10 cellular contexts compared by ENCODE assay signal in the genomic region with DNA sequence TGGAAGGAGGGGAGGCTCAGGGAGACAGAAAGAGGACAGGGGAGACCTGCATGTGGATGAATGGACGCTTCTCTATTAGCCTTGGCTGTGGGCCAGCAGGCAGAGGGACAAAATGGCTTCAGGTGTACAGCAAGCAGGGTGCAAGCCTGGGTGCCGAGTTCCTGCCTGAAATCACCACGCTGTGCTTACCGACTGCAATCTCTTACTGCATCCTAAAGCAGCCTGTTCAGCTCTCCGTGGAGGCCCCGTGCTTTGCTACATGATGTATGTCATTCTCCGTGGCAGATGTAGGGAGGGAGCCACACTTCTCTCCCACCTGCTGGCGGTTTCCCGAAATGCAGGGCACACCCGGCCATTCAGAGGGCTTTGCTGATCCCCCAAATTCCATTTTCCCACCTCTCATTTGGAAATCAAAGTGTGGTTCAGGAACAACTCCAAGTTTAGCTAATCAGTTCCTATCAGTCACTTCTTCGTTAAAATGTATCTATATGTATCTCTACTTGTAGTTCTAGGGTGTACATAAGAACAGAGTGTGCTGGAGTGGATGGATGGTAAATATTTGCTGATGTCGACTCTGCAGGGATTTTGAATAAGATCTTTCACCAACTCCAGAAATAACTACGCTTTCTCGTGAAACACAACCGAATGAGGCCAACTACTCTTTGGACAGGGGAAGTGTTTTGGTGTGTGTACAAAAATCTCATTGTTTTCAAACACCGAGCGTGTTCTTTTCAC.
A peak's percentile ranks its signal among the peaks of the same experiment; 100 is the strongest.
DNase-seq lines count a peak whose midpoint lies in the region; FAIRE-seq and TF ChIP-seq lines count a peak whose summit lies in the region.
"Had no signal": no experiment of that assay in that cellular context is flagged by ENCODE, and none has a peak within 500 bp of the region (broad histone marks: within the 10 kb centered on the region; RNA-seq: fewer than 3 reads in every experiment).

No MANE protein-coding gene starts in this region.

- peaks cover 17% of the 10 kb centered on the region for H3K27me3 Mint-ChIP-seq in activated naive CD8-positive, alpha-beta T cell treated with anti-CD3 and anti-CD28 coated beads for 36 hours
- H3K27me3 Mint-ChIP-seq in immature natural killer cell (ENCODE audit: low read depth in 3 of 3) = peaks cover 3 to 7% (median 7%) of the 10 kb centered on the region in 3 donors
- H3K27me3 Mint-ChIP-seq: CD4-positive, CD25-positive, alpha-beta regulatory T cell had no signal

- H3K27ac Mint-ChIP-seq in activated naive CD8-positive, alpha-beta T cell treated with anti-CD3 and anti-CD28 coated beads for 36 hours = no peak overlapping the region
- no peak overlapping the region for H3K27ac Mint-ChIP-seq in immature natural killer cell
- H3K27ac Mint-ChIP-seq: CD4-positive, CD25-positive, alpha-beta regulatory T cell had no signal

- no peak for TF ChIP-seq CTCF in esophagus muscularis mucosa (IDR thresholded peaks at IDR 0.05)
- TF ChIP-seq CTCF in ascending aorta (IDR thresholded peaks at IDR 0.05) = no peak

- TF ChIP-seq EP300 in esophagus muscularis mucosa (IDR thresholded peaks at IDR 0.05) = no peak

- DNase-seq in stimulated activated CD4-positive, alpha-beta T cell treated with anti-CD3 and anti-CD28 coated beads, Interleukin-15, amount 100 ng/mL, for 24 hours = peak; percentile 14
- no peak for DNase-seq in stimulated activated CD4-positive, alpha-beta T cell treated with anti-CD3 and anti-CD28 coated beads, Interleukin-4, amount 100 ng/mL, for 4 hours
- DNase-seq in NCI-H526 treated with DMSO at 0.1 percent for 48 hours (lab: John Stamatoyannopoulos, UW) (peak; percentile 20), esophagus muscularis mucosa (ENCODE audit: extremely low spot score) (peak; percentile 89), immature natural killer cell (no peak), ascending aorta (ENCODE audit: low spot score in 2 of 2) (no peak), frontal cortex (ENCODE audit: low spot score in 2 of 2) (no peak)
- DNase-seq in activated naive CD8-positive, alpha-beta T cell treated with anti-CD3 and anti-CD28 coated beads for 36 hours = no peak
- DNase-seq: CD4-positive, CD25-positive, alpha-beta regulatory T cell; T-helper 2 cell had no signal

- intact Hi-C loops in esophagus muscularis mucosa (cut with DNase I) (no loop called here), ascending aorta (cut with DNase I) (no loop called here)

- H3K27me3 ChIP-seq in esophagus muscularis mucosa = no peaks in the 10 kb centered on the region
- H3K27me3 ChIP-seq in ascending aorta = no peaks in the 10 kb centered on the region

- no peak overlapping the region for H3K27ac ChIP-seq in esophagus muscularis mucosa (replicated peaks in 1 of 4)
- H3K27ac ChIP-seq in ascending aorta = no peak overlapping the region

- FAIRE-seq in frontal cortex (lab: Jason Lieb, UNC) = no peak

- H3K4me1 ChIP-seq in esophagus muscularis mucosa (peaks cover 0 to 4% (median 0%) of the 10 kb centered on the region in 4 donors), ascending aorta (no peaks in the 10 kb centered on the region)

- H3K9me3 Mint-ChIP-seq in activated naive CD8-positive, alpha-beta T cell treated with anti-CD3 and anti-CD28 coated beads for 36 hours = no peaks in the 10 kb centered on the region
- H3K9me3 Mint-ChIP-seq in immature natural killer cell = peaks cover 0 to 3% (median 0%) of the 10 kb centered on the region in 6 donors

- H3K4me3 Mint-ChIP-seq in activated naive CD8-positive, alpha-beta T cell treated with anti-CD3 and anti-CD28 coated beads for 36 hours = no peak overlapping the region
- no peak overlapping the region for H3K4me3 Mint-ChIP-seq in immature natural killer cell
- H3K4me3 Mint-ChIP-seq: CD4-positive, CD25-positive, alpha-beta regulatory T cell had no signal

- H3K9me3 ChIP-seq in esophagus muscularis mucosa = no peaks in the 10 kb centered on the region
- no peaks in the 10 kb centered on the region for H3K9me3 ChIP-seq in ascending aorta

- 54% methylated on average over 17 of the region's 17 CpGs for WGBS in esophagus muscularis mucosa

- H3K4me3 ChIP-seq in esophagus muscularis mucosa (no peak overlapping the region), ascending aorta (no peak overlapping the region)

- H3K36me3 Mint-ChIP-seq in activated naive CD8-positive, alpha-beta T cell treated with anti-CD3 and anti-CD28 coated beads for 36 hours = no peaks in the 10 kb centered on the region
- H3K36me3 Mint-ChIP-seq in immature natural killer cell = no peaks in the 10 kb centered on the region
- H3K36me3 Mint-ChIP-seq: CD4-positive, CD25-positive, alpha-beta regulatory T cell had no signal

- H3K4me1 Mint-ChIP-seq in activated naive CD8-positive, alpha-beta T cell treated with anti-CD3 and anti-CD28 coated beads for 36 hours = no peaks in the 10 kb centered on the region
- H3K4me1 Mint-ChIP-seq in immature natural killer cell = no peaks in the 10 kb centered on the region
- H3K4me1 Mint-ChIP-seq: CD4-positive, CD25-positive, alpha-beta regulatory T cell had no signal

- no peak for TF ChIP-seq POLR2A in esophagus muscularis mucosa (IDR thresholded peaks at IDR 0.05; ENCODE audit: low read depth)

- no peaks in the 10 kb centered on the region for H3K36me3 ChIP-seq in esophagus muscularis mucosa
- H3K36me3 ChIP-seq in ascending aorta = no peaks in the 10 kb centered on the region

Comparison
In these comparisons a context has a peak if more than half of its experiments do, and no peak if none do; other contexts are left out.
1. DNase-seq: peak in stimulated activated CD4-positive, alpha-beta T cell treated with anti-CD3 and anti-CD28 coated beads, Interleukin-15, amount 100 ng/mL, for 24 hours (single experiment), NCI-H526 treated with DMSO at 0.1 percent for 48 hours (single experiment) and esophagus muscularis mucosa (single experiment); none in stimulated activated CD4-positive, alpha-beta T cell treated with anti-CD3 and anti-CD28 coated beads, Interleukin-4, amount 100 ng/mL, for 4 hours (0 of 2), activated naive CD8-positive, alpha-beta T cell treated with anti-CD3 and anti-CD28 coated beads for 36 hours (single experiment), immature natural killer cell (0 of 3), ascending aorta (0 of 2) and frontal cortex (0 of 2).